11 cellular contexts compared by ENCODE assay signal in the genomic region with DNA sequence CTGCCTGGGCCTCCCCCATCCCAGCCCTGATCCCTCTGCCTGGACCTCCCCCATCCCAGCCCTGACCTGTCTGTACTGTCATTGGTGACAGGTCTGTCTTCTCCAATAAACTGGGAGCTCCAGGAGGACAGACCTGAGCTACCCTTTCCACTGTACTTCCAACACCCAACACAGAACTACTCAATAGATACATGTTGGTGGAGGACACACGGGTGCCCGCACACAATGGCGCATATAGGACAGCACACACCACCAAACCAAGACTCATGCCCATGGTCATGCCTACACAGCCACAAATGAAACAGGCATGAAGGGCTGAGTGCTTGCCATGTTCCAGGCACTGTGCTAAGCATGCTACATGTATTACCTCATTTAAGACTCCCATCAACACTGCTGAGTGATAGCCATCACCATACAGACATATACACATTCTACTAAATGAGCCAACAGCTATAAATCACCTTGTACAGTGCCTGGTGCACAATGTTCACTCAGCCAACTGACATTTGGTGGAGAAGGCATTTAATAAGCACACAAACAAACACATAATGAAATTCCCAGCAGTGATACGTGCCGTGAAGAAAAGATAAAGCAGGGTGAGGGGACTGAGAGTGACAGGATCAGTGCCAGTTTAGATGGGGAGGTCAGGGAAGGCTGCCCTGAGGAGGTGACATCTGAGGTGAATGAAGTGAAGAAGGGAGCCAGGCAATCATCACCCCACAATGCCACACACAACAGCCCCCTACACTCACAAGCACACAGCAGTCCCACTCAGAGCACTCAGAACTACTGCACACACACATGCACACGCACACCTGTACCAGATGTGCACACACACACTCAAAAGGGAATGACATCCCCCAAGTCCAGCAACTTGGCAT. TPM values are rescaled to one million over a fixed set of nuclear protein-coding genes. Genes with fewer than 3 reads are reported as not detected.
DNase-seq lines count a peak whose midpoint lies in the region; ATAC-seq and TF ChIP-seq lines count a peak whose summit lies in the region.
"Had no signal": no experiment of that assay in that cellular context is flagged by ENCODE, and none has a peak within 500 bp of the region (broad histone marks: within the 10 kb centered on the region; RNA-seq: fewer than 3 reads in every experiment).

No MANE protein-coding gene starts in this region.

- H3K27ac Mint-ChIP-seq in effector memory CD8-positive, alpha-beta T cell: peak overlapping the region; percentile 81 to 87

- peaks cover 6% of the 10 kb centered on the region for H3K27me3 ChIP-seq in osteoblast (ENCODE audit: insufficient read depth, low read length)
- H3K27me3 ChIP-seq: testis had no signal

- peaks cover 63% of the 10 kb centered on the region for H3K79me2 ChIP-seq in OCI-LY7 (ENCODE audit: insufficient read depth, low read depth, low read length)
- H3K79me2 ChIP-seq in osteoblast (ENCODE audit: insufficient read depth, low read length): peaks cover 3% of the 10 kb centered on the region

- no peaks in the 10 kb centered on the region for H3K27me3 Mint-ChIP-seq in effector memory CD8-positive, alpha-beta T cell

- BruUV-seq in OCI-LY7 (replicated peaks; lab: Mats Ljungman, UMichigan): no TSS peak

- H3K9me3 ChIP-seq in OCI-LY7 (ENCODE audit: low read length) (no peaks in the 10 kb centered on the region), osteoblast (ENCODE audit: low read depth, low read length) (no peaks in the 10 kb centered on the region)
- H3K9me3 ChIP-seq: esophagus squamous epithelium, testis had no signal

- no peak for ATAC-seq in effector memory CD8-positive, alpha-beta T cell (replicated peaks)

- peak; percentile 20 for DNase-seq in OCI-LY7 (ENCODE audit: low spot score)
- DNase-seq in effector memory CD8-positive, alpha-beta T cell: no peak
- peak; percentile 75 for DNase-seq in osteoblast (ENCODE audit: insufficient read length, low spot score, missing footprints)
- DNase-seq in hypothalamus (lab: John Stamatoyannopoulos, UW): no peak
- DNase-seq in NCI-H2171 (lab: John Stamatoyannopoulos, UW): no peak
- no peak for DNase-seq in DMS 273 (lab: John Stamatoyannopoulos, UW; ENCODE audit: unreplicated experiment)
- no peak for DNase-seq in NCI-H524 (lab: John Stamatoyannopoulos, UW)
- DNase-seq: esophagus squamous epithelium, NCI-H446 had no signal

- H3K4me2 ChIP-seq in OCI-LY7 (ENCODE audit: low read length): peak overlapping the region; percentile 93
- peak overlapping the region; percentile 86 for H3K4me2 ChIP-seq in osteoblast (ENCODE audit: insufficient read depth, low read length)

- peaks cover 57 to 58% of the 10 kb centered on the region in 2 donors for H3K4me1 Mint-ChIP-seq in effector memory CD8-positive, alpha-beta T cell (ENCODE audit: low read depth in 2 of 2)

- H3K4me3 ChIP-seq in GM12875 (ENCODE audit: low read depth, low read length): peak overlapping the region; percentile 93
- H3K4me3 ChIP-seq in OCI-LY7 (ENCODE audit: low read depth, low read length, poor library complexity, severe bottlenecking): peak overlapping the region; percentile 96
- peak overlapping the region; percentile 65 for H3K4me3 ChIP-seq in osteoblast (ENCODE audit: insufficient read depth, low read length)

- TF ChIP-seq CTCF in GM12875 (IDR thresholded peaks at IDR 0.05; ENCODE audit: borderline replicate concordance, insufficient read depth, low read depth, low read length): no peak
- no peak for TF ChIP-seq CTCF in OCI-LY7 (conservative IDR thresholded peaks at IDR 0.05; ENCODE audit: low read length)
- TF ChIP-seq CTCF in osteoblast (IDR thresholded peaks at IDR 0.05; ENCODE audit: extremely low read depth, low read depth, low read length): no peak

- no peaks in the 10 kb centered on the region for H4K20me1 ChIP-seq in OCI-LY7 (ENCODE audit: insufficient read depth, low read length)
- no peaks in the 10 kb centered on the region for H4K20me1 ChIP-seq in osteoblast (ENCODE audit: insufficient read depth, low read length)

- H2AFZ ChIP-seq in OCI-LY7 (ENCODE audit: low read length) (no peak overlapping the region), osteoblast (ENCODE audit: low read length) (no peak overlapping the region)

- H3K9me3 Mint-ChIP-seq in effector memory CD8-positive, alpha-beta T cell: no peaks in the 10 kb centered on the region

- CTCF ChIA-PET in OCI-LY7 (lab: Charles Lee; ENCODE audit: unreplicated experiment): interaction anchor here (1.9 kb wide), 1 partner anchor 22 kb away, joined by 9 read pairs; no protein-coding TSS in a partner anchor

- peak overlapping the region; percentile 93 for H3K27ac ChIP-seq in OCI-LY7 (ENCODE audit: low read depth, low read length, poor library complexity, severe bottlenecking)
- H3K27ac ChIP-seq in osteoblast (ENCODE audit: low read depth, low read length): no peak overlapping the region
- H3K27ac ChIP-seq: testis had no signal

- POLR2A ChIA-PET in OCI-LY7 (lab: Charles Lee): interaction anchor here (0.6 to 2.6 kb wide), 5 partner anchors 9 to 150 kb away, joined by 3 to 7 read pairs (median 4); no protein-coding TSS in a partner anchor

- intact Hi-C loops in OCI-LY7 (cut with micrococcal nuclease; ENCODE audit: unreplicated experiment): loop anchor here (2.0 to 5.0 kb wide), 3 partner anchors 23 to 166 kb away; no protein-coding TSS in a partner anchor

- H3K4me1 ChIP-seq in OCI-LY7 (ENCODE audit: insufficient read depth, low read length, poor library complexity, severe bottlenecking): peaks cover 75% of the 10 kb centered on the region
- peaks cover 19% of the 10 kb centered on the region for H3K4me1 ChIP-seq in osteoblast (ENCODE audit: insufficient read depth, low read length)

- peaks cover 26% of the 10 kb centered on the region for H3K36me3 ChIP-seq in OCI-LY7 (ENCODE audit: insufficient read depth, low read length)
- no peaks in the 10 kb centered on the region for H3K36me3 ChIP-seq in osteoblast (ENCODE audit: insufficient read depth, low read length)
- H3K36me3 ChIP-seq: esophagus squamous epithelium had no signal

- H3K9me2 ChIP-seq in OCI-LY7 (ENCODE audit: insufficient read depth, low read length): no peaks in the 10 kb centered on the region

- peaks cover 17% of the 10 kb centered on the region for H3K36me3 Mint-ChIP-seq in effector memory CD8-positive, alpha-beta T cell (ENCODE audit: insufficient read depth)

- peak overlapping the region; percentile 80 to 96 for H3K4me3 Mint-ChIP-seq in effector memory CD8-positive, alpha-beta T cell

RNA-seq across cellular contexts. Expression of gene POU2F2, which starts 0.9 kb away (rescaled TPM):
- 28.6 and 33.5 TPM in 2 replicates for total RNA-seq in OCI-LY7 (2014; rRNA removed; shearing (Covaris generic))
- 59.5 and 66.5 TPM in 2 replicates for total RNA-seq in OCI-LY7 (2022)
- total RNA-seq in osteoblast: under 0.01 and 0.88 TPM in 2 replicates

RNA-seq across cellular contexts. Expression of gene ZNF574, which starts 55.4 kb away (rescaled TPM):
- 18.5 and 29.3 TPM in 2 replicates for total RNA-seq in OCI-LY7 (2014; rRNA removed; shearing (Covaris generic))
- 14.5 and 16.6 TPM in 2 replicates for total RNA-seq in OCI-LY7 (2022)
- 13.6 and 13.8 TPM in 2 replicates for total RNA-seq in osteoblast

Comparison
In these comparisons a context has a peak if more than half of its experiments do, and no peak if none do; other contexts are left out.
1. DNase-seq: peak in OCI-LY7 (single experiment) and osteoblast (single experiment); none in effector memory CD8-positive, alpha-beta T cell (0 of 3), hypothalamus (0 of 51), NCI-H2171 (single experiment), DMS 273 (single experiment) and NCI-H524 (0 of 2).
2. RNA of gene POU2F2, which starts 0.9 kb away (total RNA-seq): 28.6 to 66.5 TPM in OCI-LY7; under 0.01 to 0.88 TPM in osteoblast; every median in the first group is over 10 times any median in the second.
3. Peak in every context shown above with its lines, with median percentiles within 50 percentile points of each other: H3K4me3 ChIP-seq.